8 cellular contexts compared by ENCODE assay signal in the genomic region with DNA sequence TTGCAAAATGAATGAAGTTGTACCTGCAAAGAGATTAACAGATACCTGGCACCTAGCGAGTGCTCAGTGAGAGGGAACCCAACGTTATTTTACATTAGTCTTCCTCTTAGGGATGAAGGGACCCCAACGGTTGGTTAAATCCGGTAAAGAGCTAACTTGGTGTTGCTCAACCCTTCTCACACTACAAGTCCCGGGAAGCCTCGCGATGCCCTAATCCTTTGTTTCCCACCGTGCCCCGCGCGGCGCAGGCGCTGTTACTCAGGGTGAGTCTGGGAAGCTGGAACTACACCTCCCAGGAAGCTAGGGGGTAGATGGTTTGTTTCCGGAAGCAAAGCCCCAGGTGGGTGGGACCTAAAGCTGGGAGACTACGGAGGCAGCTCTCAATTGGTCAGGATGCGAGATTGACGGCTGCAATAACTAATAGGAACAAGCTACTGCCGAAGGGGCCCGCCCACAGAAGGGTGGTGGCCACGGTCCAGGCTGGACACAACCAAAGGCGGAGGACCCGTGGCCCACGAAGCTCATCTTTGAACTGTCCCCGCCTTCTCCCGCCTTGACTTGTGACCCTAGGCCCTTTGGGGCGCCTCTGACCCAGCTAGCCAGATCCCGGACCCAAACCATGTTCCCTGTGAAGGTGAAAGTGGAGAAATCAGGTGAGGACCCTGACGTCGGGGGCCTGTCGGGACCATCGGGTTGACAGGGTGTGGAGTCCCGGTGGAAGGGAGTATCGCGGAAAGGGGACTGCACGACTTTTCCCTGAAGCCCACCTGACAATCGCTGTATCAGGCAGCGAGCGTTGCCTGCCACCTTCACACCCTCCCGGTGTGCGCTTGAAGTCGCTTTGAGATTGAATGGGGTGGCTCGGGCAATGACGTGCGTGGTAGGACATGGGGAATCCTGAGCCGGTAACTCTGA. TPM values are rescaled to one million over a fixed set of nuclear protein-coding genes. Genes with fewer than 3 reads are reported as not detected.
DNase-seq lines count a peak whose midpoint lies in the region; ATAC-seq and TF ChIP-seq lines count a peak whose summit lies in the region.

A gene with protein sequence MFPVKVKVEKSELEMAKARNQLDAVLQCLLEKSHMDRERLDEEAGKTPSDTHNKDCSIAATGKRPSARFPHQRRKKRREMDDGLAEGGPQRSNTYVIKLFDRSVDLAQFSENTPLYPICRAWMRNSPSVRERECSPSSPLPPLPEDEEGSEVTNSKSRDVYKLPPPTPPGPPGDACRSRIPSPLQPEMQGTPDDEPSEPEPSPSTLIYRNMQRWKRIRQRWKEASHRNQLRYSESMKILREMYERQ (plus strand): TSS at position 471 of the 915 bp plus-strand sequence. CDS start 149 bp downstream, at position 620.

- no peak within 1 kb of the TSS for H3K27ac ChIP-seq in PC-3 (ENCODE audit: low read length)

- TF ChIP-seq CTCF in PC-3 (conservative IDR thresholded peaks at IDR 0.05; ENCODE audit: low read depth, low read length) (no peak), epithelial cell of proximal tubule (conservative IDR thresholded peaks at IDR 0.05; ENCODE audit: low read depth, low read length) (no peak)

- no peaks in the 10 kb centered on the region for H4K20me1 ChIP-seq in PC-3 (ENCODE audit: low read length)

- CTCF ChIA-PET in PC-3 (lab: Charles Lee), result no interaction called here

- H3K4me2 ChIP-seq in PC-3 (ENCODE audit: low read length), result peak within 1 kb of the TSS; percentile 97

- H3K9me2 ChIP-seq in PC-3 (replicated peaks; ENCODE audit: low read length), result no peaks in the 10 kb centered on the region

- intact Hi-C loops in PC-3 (cut with micrococcal nuclease), result loop anchor here (1.0 kb wide), 1 partner anchor 183 kb away; no protein-coding TSS in a partner anchor

- H3K9ac ChIP-seq in PC-3 (ENCODE audit: low read length), result peak within 1 kb of the TSS; percentile 89

- peaks cover 26% of the 10 kb centered on the region for H3K79me2 ChIP-seq in PC-3 (ENCODE audit: low read length)

- DNase-seq in DMS114 treated with DMSO at 0.1 percent for 48 hours (lab: John Stamatoyannopoulos, UW; ENCODE audit: unreplicated experiment) (peak; percentile 98), PC-3 (peak; percentile 97), epithelial cell of proximal tubule (ENCODE audit: low read depth) (peak; percentile 97), mucosa of gallbladder (ENCODE audit: low spot score) (peak; percentile 99)
- DNase-seq in activated T-cell treated with anti-CD3 and anti-CD28 coated beads, Interleukin-2, amount 50 U/mL, for 1 hour, result peak; percentile 95
- peak; percentile 98 for DNase-seq in stimulated activated CD8-positive, alpha-beta memory T cell treated with anti-CD3 and anti-CD28 coated beads, Interleukin-4, amount 100 ng/mL, for 4 hours (ENCODE audit: low read depth in 2 of 2, low spot score in 1 of 2)

- BruUV-seq in PC-3 (replicated peaks; lab: Mats Ljungman, UMichigan), result TSS peak; percentile 63

- no peaks in the 10 kb centered on the region for H3K9me3 ChIP-seq in PC-3 (ENCODE audit: low read length)

- TF ChIP-seq EP300 in Ishikawa (IDR thresholded peaks at IDR 0.05; ENCODE audit: borderline replicate concordance), result no peak

- H3K4me1 ChIP-seq in PC-3 (ENCODE audit: insufficient read depth, low read length), result peaks cover 23% of the 10 kb centered on the region

- H3F3A ChIP-seq in PC-3 (ENCODE audit: low read length, unreplicated experiment), result no peaks in the 10 kb centered on the region

- no peak for TF ChIP-seq RAD21 in Ishikawa (IDR thresholded peaks at IDR 0.05; ENCODE audit: low read depth)

- ATAC-seq in GM21576 (IDR thresholded peaks at IDR 0.05; ENCODE audit: unreplicated experiment) (peak; percentile 65), PC-3 (peak; percentile 83)

- peak within 1 kb of the TSS; percentile 96 for H2AFZ ChIP-seq in PC-3 (ENCODE audit: low read length)

- H3K36me3 ChIP-seq in PC-3 (ENCODE audit: low read depth, low read length), result no peaks in the 10 kb centered on the region

- H3K4me3 ChIP-seq in PC-3 (ENCODE audit: low read length) (peak within 1 kb of the TSS; percentile 100), epithelial cell of proximal tubule (ENCODE audit: low read depth, low read length) (peak within 1 kb of the TSS; percentile 84)

- H3K27me3 ChIP-seq in PC-3 (ENCODE audit: low read length), result no peaks in the 10 kb centered on the region

- POLR2A ChIA-PET in PC-3 (lab: Charles Lee; ENCODE audit: unreplicated experiment), result interaction anchor here (0.6 kb wide), 1 partner anchor 77 kb away, joined by 3 read pairs; no protein-coding TSS in a partner anchor

TF ChIP-seq in Ishikawa, 13 proteins besides CTCF, POLR2A, EP300 and RAD21:
- TF ChIP-seq TAF1 (IDR thresholded peaks at IDR 0.05; ENCODE audit: low read depth) (peak; percentile 45; the same call in 1 of the 2 replicates), ZBTB7A (IDR thresholded peaks at IDR 0.05; ENCODE audit: low read depth) (no peak), CEBPB (IDR thresholded peaks at IDR 0.05) (peak; percentile 96), NFIC (IDR thresholded peaks at IDR 0.05) (no peak), CREB1 (IDR thresholded peaks at IDR 0.05; ENCODE audit: low read depth) (peak; percentile 64), YY1 (IDR thresholded peaks at IDR 0.05; ENCODE audit: low read depth) (peak; percentile 58; the same call in 1 of the 2 replicates), EGR1 (IDR thresholded peaks at IDR 0.05) (no peak; the same call in 1 of the 2 replicates), TCF12 (IDR thresholded peaks at IDR 0.05; ENCODE audit: low read depth) (peak; percentile 62; the same call in 1 of the 2 replicates)
- TF ChIP-seq, protein P1, sequence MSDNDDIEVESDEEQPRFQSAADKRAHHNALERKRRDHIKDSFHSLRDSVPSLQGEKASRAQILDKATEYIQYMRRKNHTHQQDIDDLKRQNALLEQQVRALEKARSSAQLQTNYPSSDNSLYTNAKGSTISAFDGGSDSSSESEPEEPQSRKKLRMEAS (IDR thresholded peaks at IDR 0.05), result no peak; the same call in 1 of the 2 replicates
- TF ChIP-seq, protein P2, sequence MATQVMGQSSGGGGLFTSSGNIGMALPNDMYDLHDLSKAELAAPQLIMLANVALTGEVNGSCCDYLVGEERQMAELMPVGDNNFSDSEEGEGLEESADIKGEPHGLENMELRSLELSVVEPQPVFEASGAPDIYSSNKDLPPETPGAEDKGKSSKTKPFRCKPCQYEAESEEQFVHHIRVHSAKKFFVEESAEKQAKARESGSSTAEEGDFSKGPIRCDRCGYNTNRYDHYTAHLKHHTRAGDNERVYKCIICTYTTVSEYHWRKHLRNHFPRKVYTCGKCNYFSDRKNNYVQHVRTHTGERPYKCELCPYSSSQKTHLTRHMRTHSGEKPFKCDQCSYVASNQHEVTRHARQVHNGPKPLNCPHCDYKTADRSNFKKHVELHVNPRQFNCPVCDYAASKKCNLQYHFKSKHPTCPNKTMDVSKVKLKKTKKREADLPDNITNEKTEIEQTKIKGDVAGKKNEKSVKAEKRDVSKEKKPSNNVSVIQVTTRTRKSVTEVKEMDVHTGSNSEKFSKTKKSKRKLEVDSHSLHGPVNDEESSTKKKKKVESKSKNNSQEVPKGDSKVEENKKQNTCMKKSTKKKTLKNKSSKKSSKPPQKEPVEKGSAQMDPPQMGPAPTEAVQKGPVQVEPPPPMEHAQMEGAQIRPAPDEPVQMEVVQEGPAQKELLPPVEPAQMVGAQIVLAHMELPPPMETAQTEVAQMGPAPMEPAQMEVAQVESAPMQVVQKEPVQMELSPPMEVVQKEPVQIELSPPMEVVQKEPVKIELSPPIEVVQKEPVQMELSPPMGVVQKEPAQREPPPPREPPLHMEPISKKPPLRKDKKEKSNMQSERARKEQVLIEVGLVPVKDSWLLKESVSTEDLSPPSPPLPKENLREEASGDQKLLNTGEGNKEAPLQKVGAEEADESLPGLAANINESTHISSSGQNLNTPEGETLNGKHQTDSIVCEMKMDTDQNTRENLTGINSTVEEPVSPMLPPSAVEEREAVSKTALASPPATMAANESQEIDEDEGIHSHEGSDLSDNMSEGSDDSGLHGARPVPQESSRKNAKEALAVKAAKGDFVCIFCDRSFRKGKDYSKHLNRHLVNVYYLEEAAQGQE (IDR thresholded peaks at IDR 0.05; ENCODE audit: low read depth), result no peak
- TF ChIP-seq, protein P3, sequence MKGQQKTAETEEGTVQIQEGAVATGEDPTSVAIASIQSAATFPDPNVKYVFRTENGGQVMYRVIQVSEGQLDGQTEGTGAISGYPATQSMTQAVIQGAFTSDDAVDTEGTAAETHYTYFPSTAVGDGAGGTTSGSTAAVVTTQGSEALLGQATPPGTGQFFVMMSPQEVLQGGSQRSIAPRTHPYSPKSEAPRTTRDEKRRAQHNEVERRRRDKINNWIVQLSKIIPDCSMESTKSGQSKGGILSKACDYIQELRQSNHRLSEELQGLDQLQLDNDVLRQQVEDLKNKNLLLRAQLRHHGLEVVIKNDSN (IDR thresholded peaks at IDR 0.05), result no peak

RNA-seq across cellular contexts. Expression of the gene that starts here (rescaled TPM):
- total RNA-seq in PC-3 (2014; rRNA removed) (4.6 and 8.2 TPM in 2 replicates), epithelial cell of proximal tubule (12.7 and 18.9 TPM in 2 replicates), mucosa of gallbladder (10.1 TPM)
